1 cellular context compared by ENCODE assay signal in genomic region chr5:136123236-136123768, GRCh38.
TF ChIP-seq lines count a peak whose summit lies in the region.

No MANE protein-coding gene starts in this region.

TF ChIP-seq in HEK293, 187 proteins besides CTCF, POLR2A, EP300 and RAD21 (continued from another document and continues in another):
- TF ChIP-seq, protein P1, sequence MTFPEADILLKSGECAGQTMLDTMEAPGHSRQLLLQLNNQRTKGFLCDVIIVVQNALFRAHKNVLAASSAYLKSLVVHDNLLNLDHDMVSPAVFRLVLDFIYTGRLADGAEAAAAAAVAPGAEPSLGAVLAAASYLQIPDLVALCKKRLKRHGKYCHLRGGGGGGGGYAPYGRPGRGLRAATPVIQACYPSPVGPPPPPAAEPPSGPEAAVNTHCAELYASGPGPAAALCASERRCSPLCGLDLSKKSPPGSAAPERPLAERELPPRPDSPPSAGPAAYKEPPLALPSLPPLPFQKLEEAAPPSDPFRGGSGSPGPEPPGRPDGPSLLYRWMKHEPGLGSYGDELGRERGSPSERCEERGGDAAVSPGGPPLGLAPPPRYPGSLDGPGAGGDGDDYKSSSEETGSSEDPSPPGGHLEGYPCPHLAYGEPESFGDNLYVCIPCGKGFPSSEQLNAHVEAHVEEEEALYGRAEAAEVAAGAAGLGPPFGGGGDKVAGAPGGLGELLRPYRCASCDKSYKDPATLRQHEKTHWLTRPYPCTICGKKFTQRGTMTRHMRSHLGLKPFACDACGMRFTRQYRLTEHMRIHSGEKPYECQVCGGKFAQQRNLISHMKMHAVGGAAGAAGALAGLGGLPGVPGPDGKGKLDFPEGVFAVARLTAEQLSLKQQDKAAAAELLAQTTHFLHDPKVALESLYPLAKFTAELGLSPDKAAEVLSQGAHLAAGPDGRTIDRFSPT (tag by site-specific recombination; IDR thresholded peaks at IDR 0.05): no peak
- TF ChIP-seq, protein P2, sequence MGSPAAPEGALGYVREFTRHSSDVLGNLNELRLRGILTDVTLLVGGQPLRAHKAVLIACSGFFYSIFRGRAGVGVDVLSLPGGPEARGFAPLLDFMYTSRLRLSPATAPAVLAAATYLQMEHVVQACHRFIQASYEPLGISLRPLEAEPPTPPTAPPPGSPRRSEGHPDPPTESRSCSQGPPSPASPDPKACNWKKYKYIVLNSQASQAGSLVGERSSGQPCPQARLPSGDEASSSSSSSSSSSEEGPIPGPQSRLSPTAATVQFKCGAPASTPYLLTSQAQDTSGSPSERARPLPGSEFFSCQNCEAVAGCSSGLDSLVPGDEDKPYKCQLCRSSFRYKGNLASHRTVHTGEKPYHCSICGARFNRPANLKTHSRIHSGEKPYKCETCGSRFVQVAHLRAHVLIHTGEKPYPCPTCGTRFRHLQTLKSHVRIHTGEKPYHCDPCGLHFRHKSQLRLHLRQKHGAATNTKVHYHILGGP (tag by site-specific recombination; IDR thresholded peaks at IDR 0.05): no peak
- TF ChIP-seq ZNF843 (tag by site-specific recombination; IDR thresholded peaks at IDR 0.05) (peak; percentile 97), ZNF510 (tag by site-specific recombination; IDR thresholded peaks at IDR 0.05; ENCODE audit: insufficient replicate concordance) (no peak), GLIS1 (tag by site-specific recombination; IDR thresholded peaks at IDR 0.05) (peak; percentile 44; the same call in 1 of the 2 replicates), ZNF138 (tag by site-specific recombination; IDR thresholded peaks at IDR 0.05; ENCODE audit: borderline replicate concordance) (no peak), SP2 (tag by site-specific recombination; IDR thresholded peaks at IDR 0.05) (0 out of 2 replicates have a peak, but pooled peaks have one; percentile 15), ZNF239 (tag by site-specific recombination; IDR thresholded peaks at IDR 0.05) (peak; percentile 78; the same call in 1 of the 2 replicates), ZNF488 (tag by site-specific recombination; IDR thresholded peaks at IDR 0.05) (peak; percentile 81; the same call in 1 of the 2 replicates), KLF9 (tag by site-specific recombination; IDR thresholded peaks at IDR 0.05; ENCODE audit: low read depth) (no peak), ZNF211 (tag by site-specific recombination; IDR thresholded peaks at IDR 0.05; ENCODE audit: low read depth) (no peak), ZBTB8A (tag by site-specific recombination; IDR thresholded peaks at IDR 0.05) (no peak), ZNF37A (tag by site-specific recombination; IDR thresholded peaks at IDR 0.05) (no peak), ZNF169 (tag by site-specific recombination; IDR thresholded peaks at IDR 0.05) (no peak), ZNF660 (tag by site-specific recombination; IDR thresholded peaks at IDR 0.05) (0 out of 2 replicates have a peak, but pooled peaks have one; percentile 70), ZNF221 (tag by site-specific recombination; IDR thresholded peaks at IDR 0.05; ENCODE audit: borderline replicate concordance) (no peak), ZXDB (tag by site-specific recombination; IDR thresholded peaks at IDR 0.05) (peak; percentile 86), ZNF768 (tag by site-specific recombination; IDR thresholded peaks at IDR 0.05) (no peak), FEZF1 (tag by site-specific recombination; IDR thresholded peaks at IDR 0.05) (peak; percentile 67), ZFHX2 (tag by site-specific recombination; conservative IDR thresholded peaks at IDR 0.05) (no peak; the same call in 1 of the 2 replicates), TSHZ1 (tag by site-specific recombination; IDR thresholded peaks at IDR 0.05; ENCODE audit: borderline replicate concordance) (peak; percentile 97), ZBTB7A (tag by site-specific recombination; IDR thresholded peaks at IDR 0.05; ENCODE audit: low read depth) (no peak), ZNF670 (tag by site-specific recombination; IDR thresholded peaks at IDR 0.05; ENCODE audit: low read depth) (no peak), ZNF19 (tag by site-specific recombination; IDR thresholded peaks at IDR 0.05; ENCODE audit: low read depth) (no peak), ZNF558 (tag by site-specific recombination; IDR thresholded peaks at IDR 0.05) (peak; percentile 60; the same call in 1 of the 2 replicates), ZSCAN30 (tag by site-specific recombination; IDR thresholded peaks at IDR 0.05) (peak; percentile 43; the same call in 1 of the 2 replicates), ZNF658 (tag by site-specific recombination; IDR thresholded peaks at IDR 0.05) (no peak), SETDB1 (IDR thresholded peaks at IDR 0.05; ENCODE audit: insufficient read length, low read length) (no peak), ZNF623 (tag by site-specific recombination; IDR thresholded peaks at IDR 0.05) (peak; percentile 9; the same call in 1 of the 2 replicates), ZNF76 (tag by site-specific recombination; IDR thresholded peaks at IDR 0.05; ENCODE audit: borderline replicate concordance, low read depth) (no peak), SP7 (tag by site-specific recombination; IDR thresholded peaks at IDR 0.05) (peak; percentile 98), ZNF548 (tag by site-specific recombination; IDR thresholded peaks at IDR 0.05) (no peak), ZBTB48 (tag by site-specific recombination; IDR thresholded peaks at IDR 0.05) (no peak)
- TF ChIP-seq, protein P3, sequence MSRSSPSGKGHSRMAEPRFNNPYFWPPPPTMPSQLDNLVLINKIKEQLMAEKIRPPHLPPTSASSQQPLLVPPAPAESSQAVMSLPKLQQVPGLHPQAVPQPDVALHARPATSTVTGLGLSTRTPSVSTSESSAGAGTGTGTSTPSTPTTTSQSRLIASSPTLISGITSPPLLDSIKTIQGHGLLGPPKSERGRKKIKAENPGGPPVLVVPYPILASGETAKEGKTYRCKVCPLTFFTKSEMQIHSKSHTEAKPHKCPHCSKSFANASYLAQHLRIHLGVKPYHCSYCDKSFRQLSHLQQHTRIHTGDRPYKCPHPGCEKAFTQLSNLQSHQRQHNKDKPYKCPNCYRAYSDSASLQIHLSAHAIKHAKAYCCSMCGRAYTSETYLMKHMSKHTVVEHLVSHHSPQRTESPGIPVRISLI (tag by site-specific recombination; IDR thresholded peaks at IDR 0.05): no peak
- TF ChIP-seq, protein P4, sequence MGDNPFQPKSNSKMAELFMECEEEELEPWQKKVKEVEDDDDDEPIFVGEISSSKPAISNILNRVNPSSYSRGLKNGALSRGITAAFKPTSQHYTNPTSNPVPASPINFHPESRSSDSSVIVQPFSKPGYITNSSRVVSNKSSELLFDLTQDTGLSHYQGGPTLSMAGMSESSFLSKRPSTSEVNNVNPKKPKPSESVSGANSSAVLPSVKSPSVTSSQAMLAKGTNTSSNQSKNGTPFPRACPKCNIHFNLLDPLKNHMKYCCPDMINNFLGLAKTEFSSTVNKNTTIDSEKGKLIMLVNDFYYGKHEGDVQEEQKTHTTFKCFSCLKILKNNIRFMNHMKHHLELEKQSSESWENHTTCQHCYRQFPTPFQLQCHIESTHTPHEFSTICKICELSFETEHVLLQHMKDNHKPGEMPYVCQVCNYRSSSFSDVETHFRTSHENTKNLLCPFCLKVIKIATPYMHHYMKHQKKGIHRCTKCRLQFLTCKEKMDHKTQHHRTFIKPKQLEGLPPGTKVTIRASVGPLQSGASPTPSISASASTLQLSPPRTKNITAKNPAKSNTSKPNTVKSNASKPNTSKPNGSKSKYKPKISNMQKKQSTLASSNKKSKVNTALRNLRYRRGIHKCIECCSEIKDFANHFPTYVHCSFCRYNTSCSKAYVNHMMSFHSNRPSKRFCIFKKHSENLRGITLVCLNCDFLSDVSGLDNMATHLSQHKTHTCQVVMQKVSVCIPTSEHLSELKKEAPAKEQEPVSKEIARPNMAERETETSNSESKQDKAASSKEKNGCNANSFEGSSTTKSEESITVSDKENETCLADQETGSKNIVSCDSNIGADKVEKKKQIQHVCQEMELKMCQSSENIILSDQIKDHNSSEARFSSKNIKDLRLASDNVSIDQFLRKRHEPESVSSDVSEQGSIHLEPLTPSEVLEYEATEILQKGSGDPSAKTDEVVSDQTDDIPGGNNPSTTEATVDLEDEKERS (tag by site-specific recombination; IDR thresholded peaks at IDR 0.05): no peak
- TF ChIP-seq, protein P5, sequence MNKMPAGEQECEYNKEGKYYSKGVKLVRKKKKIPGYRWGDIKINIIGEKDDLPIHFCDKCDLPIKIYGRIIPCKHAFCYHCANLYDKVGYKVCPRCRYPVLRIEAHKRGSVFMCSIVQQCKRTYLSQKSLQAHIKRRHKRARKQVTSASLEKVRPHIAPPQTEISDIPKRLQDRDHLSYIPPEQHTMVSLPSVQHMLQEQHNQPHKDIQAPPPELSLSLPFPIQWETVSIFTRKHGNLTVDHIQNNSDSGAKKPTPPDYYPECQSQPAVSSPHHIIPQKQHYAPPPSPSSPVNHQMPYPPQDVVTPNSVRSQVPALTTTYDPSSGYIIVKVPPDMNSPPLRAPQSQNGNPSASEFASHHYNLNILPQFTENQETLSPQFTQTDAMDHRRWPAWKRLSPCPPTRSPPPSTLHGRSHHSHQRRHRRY (tag by site-specific recombination; IDR thresholded peaks at IDR 0.05): no peak
- TF ChIP-seq, protein P6, sequence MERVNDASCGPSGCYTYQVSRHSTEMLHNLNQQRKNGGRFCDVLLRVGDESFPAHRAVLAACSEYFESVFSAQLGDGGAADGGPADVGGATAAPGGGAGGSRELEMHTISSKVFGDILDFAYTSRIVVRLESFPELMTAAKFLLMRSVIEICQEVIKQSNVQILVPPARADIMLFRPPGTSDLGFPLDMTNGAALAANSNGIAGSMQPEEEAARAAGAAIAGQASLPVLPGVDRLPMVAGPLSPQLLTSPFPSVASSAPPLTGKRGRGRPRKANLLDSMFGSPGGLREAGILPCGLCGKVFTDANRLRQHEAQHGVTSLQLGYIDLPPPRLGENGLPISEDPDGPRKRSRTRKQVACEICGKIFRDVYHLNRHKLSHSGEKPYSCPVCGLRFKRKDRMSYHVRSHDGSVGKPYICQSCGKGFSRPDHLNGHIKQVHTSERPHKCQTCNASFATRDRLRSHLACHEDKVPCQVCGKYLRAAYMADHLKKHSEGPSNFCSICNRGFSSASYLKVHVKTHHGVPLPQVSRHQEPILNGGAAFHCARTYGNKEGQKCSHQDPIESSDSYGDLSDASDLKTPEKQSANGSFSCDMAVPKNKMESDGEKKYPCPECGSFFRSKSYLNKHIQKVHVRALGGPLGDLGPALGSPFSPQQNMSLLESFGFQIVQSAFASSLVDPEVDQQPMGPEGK (tag by site-specific recombination; IDR thresholded peaks at IDR 0.05): peak; percentile 65
- TF ChIP-seq, protein P7, sequence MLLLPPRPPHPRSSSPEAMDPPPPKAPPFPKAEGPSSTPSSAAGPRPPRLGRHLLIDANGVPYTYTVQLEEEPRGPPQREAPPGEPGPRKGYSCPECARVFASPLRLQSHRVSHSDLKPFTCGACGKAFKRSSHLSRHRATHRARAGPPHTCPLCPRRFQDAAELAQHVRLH (tag by site-specific recombination; IDR thresholded peaks at IDR 0.05): peak; percentile 80; the same call in 1 of the 2 replicates
- TF ChIP-seq, protein P8, sequence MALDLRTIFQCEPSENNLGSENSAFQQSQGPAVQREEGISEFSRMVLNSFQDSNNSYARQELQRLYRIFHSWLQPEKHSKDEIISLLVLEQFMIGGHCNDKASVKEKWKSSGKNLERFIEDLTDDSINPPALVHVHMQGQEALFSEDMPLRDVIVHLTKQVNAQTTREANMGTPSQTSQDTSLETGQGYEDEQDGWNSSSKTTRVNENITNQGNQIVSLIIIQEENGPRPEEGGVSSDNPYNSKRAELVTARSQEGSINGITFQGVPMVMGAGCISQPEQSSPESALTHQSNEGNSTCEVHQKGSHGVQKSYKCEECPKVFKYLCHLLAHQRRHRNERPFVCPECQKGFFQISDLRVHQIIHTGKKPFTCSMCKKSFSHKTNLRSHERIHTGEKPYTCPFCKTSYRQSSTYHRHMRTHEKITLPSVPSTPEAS (tag by site-specific recombination; IDR thresholded peaks at IDR 0.05): peak; percentile 27; the same call in 1 of the 2 replicates
- TF ChIP-seq, protein P9, sequence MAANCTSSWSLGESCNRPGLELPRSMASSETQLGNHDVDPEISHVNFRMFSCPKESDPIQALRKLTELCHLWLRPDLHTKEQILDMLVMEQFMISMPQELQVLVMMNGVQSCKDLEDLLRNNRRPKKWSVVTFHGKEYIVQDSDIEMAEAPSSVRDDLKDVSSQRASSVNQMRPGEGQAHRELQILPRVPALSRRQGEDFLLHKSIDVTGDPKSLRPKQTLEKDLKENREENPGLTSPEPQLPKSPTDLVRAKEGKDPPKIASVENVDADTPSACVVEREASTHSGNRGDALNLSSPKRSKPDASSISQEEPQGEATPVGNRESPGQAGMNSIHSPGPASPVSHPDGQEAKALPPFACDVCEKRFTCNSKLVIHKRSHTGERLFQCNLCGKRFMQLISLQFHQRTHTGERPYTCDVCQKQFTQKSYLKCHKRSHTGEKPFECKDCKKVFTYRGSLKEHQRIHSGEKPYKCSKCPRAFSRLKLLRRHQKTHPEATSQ (tag by site-specific recombination; IDR thresholded peaks at IDR 0.05): no peak
